In the genomic region with DNA sequence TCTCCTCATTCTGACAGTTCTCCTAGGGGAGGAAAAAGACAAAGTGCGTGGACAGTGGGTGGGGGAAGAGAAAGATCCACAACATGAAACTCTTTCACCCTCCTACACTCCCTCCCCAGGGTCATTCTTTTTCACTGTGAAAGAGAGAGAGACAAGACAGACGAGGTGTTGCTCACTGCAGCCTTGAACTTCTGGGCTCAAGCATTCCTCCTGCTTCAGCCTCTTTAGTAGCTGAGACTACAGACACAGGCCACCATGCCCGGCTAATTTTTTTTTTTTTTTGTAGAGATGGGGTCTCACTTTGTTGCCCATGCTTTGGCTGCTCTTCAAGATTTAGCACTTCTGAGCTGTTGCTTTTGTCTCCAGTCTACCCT, we compare ENCODE assay signal across 32 cellular contexts. TPM values are rescaled to one million over a fixed set of nuclear protein-coding genes. Genes with fewer than 3 reads are reported as not detected.
DNase-seq lines count a peak whose midpoint lies in the region; FAIRE-seq and TF ChIP-seq lines count a peak whose summit lies in the region.
"Had no signal": no experiment of that assay in that cellular context is flagged by ENCODE, and none has a peak within 500 bp of the region (broad histone marks: within the 10 kb centered on the region; RNA-seq: fewer than 3 reads in every experiment).

No MANE protein-coding gene starts in this region.

- TF ChIP-seq CTCF in Calu3 (IDR thresholded peaks at IDR 0.05; ENCODE audit: unreplicated experiment), result no peak
- TF ChIP-seq CTCF in colonic mucosa (IDR thresholded peaks at IDR 0.05), result no peak
- TF ChIP-seq CTCF in progenitor cell of endocrine pancreas (IDR thresholded peaks at IDR 0.05; ENCODE audit: unreplicated experiment), result no peak
- no peak for TF ChIP-seq CTCF in mammary epithelial cell (conservative IDR thresholded peaks at IDR 0.05 in 1 of 2, IDR thresholded peaks at IDR 0.05 in 1 of 2; ENCODE audit: extremely low read depth in 1 of 2, insufficient read depth in 1 of 2, low read depth in 1 of 2, low read length in 2 of 2)

- H3K9ac ChIP-seq in colonic mucosa (ENCODE audit: low read depth in 2 of 2, low read length in 2 of 2) (peak overlapping the region in 1 of 2 donors; percentile 71), mammary epithelial cell (ENCODE audit: insufficient read depth, low read length) (no peak overlapping the region)
- H3K9ac ChIP-seq: GM23248 had no signal

- H3K27ac Mint-ChIP-seq in activated CD4-positive, alpha-beta T cell treated with anti-CD3 and anti-CD28 coated beads, Interleukin-2, amount 10 ng/mL, durations not matched to agents 24 days and 14 days, result peak overlapping the region; percentile 80
- peak overlapping the region; percentile 92 for H3K27ac Mint-ChIP-seq in Calu3 (ENCODE audit: unreplicated experiment)
- peak overlapping the region; percentile 42 for H3K27ac Mint-ChIP-seq in progenitor cell of endocrine pancreas
- H3K27ac Mint-ChIP-seq: activated naive CD8-positive, alpha-beta T cell treated with anti-CD3 and anti-CD28 coated beads for 36 hours had no signal

- no peaks in the 10 kb centered on the region for H4K20me1 ChIP-seq in mammary epithelial cell (ENCODE audit: insufficient read depth, low read length)

- no peak for FAIRE-seq in GM12892 (lab: Jason Lieb, UNC)
- FAIRE-seq: kidney, RCC 7860 had no signal

- H3K36me3 Mint-ChIP-seq in activated CD4-positive, alpha-beta T cell treated with anti-CD3 and anti-CD28 coated beads, Interleukin-2, amount 10 ng/mL, durations not matched to agents 24 days and 14 days (ENCODE audit: low read depth), result peaks cover 55% of the 10 kb centered on the region
- H3K36me3 Mint-ChIP-seq in Calu3 (ENCODE audit: insufficient read depth, unreplicated experiment), result peaks cover 69% of the 10 kb centered on the region
- H3K36me3 Mint-ChIP-seq in progenitor cell of endocrine pancreas (ENCODE audit: insufficient read depth), result peaks cover 16% of the 10 kb centered on the region

- H3K4me2 ChIP-seq in mammary epithelial cell (ENCODE audit: insufficient read depth, low read depth, low read length), result no peak overlapping the region
- H3K4me2 ChIP-seq: smooth muscle cell had no signal

- dilution Hi-C loops in mammary epithelial cell (cut with HindIII; ENCODE audit: low sequenced_read_pairs), result no loop called here

- no peaks in the 10 kb centered on the region for H3K79me2 ChIP-seq in mammary epithelial cell (ENCODE audit: insufficient read depth, low read length)

- WGBS in mammary epithelial cell (ENCODE audit: low coverage, missing lambda C conversion rate), result 73% methylated on average over 2 of the region's 3 CpGs

- H3K9me3 ChIP-seq in colonic mucosa (no peaks in the 10 kb centered on the region), mammary epithelial cell (replicated peaks; ENCODE audit: insufficient read depth, low read length) (no peaks in the 10 kb centered on the region)
- H3K9me3 ChIP-seq: ascending aorta, heart left ventricle, ovary, testis had no signal

- intact Hi-C loops in activated CD4-positive, alpha-beta T cell treated with anti-CD3 and anti-CD28 coated beads, Interleukin-2, amount 10 ng/mL, durations not matched to agents 24 days and 14 days (cut with micrococcal nuclease), result no loop called here
- intact Hi-C loops in Calu3 (cut with micrococcal nuclease; ENCODE audit: unreplicated experiment), result no loop called here
- intact Hi-C loops in colonic mucosa (cut with DNase I), result no loop called here
- intact Hi-C loops in mammary epithelial cell (cut with micrococcal nuclease), result no loop called here

- no peak for TF ChIP-seq POLR2A in GM12892 (IDR thresholded peaks at IDR 0.05; ENCODE audit: low read depth, low read length)

- CTCF ChIA-PET in Calu3 (lab: Charles Lee) (no interaction called here), mammary epithelial cell (lab: Charles Lee; ENCODE audit: low non-redundant PET) (interaction anchor here (0.6 kb wide), 1 partner anchor 851 kb away, joined by 8 read pairs; no protein-coding TSS in a partner anchor)

- DNase-seq in activated CD4-positive, alpha-beta T cell treated with anti-CD3 and anti-CD28 coated beads, Interleukin-2, amount 10 ng/mL, durations not matched to agents 24 days and 14 days, result no peak
- DNase-seq in activated CD4-positive, alpha-beta T cell treated with anti-CD3 and anti-CD28 coated beads, Interleukin-2, amount 50 U/mL, for 48 hours, result no peak
- no peak for DNase-seq in Calu3
- no peak for DNase-seq in colonic mucosa
- DNase-seq in progenitor cell of endocrine pancreas (ENCODE audit: low spot score, unreplicated experiment), result no peak
- no peak for DNase-seq in mammary epithelial cell
- DNase-seq in GM12892 (ENCODE audit: insufficient read length), result no peak
- DNase-seq in middle frontal gyrus (ENCODE audit: extremely low spot score, low spot score), result no peak
- DNase-seq: 8988T; activated CD4-positive, alpha-beta memory T cell treated with anti-CD3 and anti-CD28 coated beads for 36 hours; activated naive CD8-positive, alpha-beta T cell treated with anti-CD3 and anti-CD28 coated beads for 36 hours; foreskin fibroblast; GM23248; heart left ventricle; IMR-90; left ventricle myocardium superior; NCI-H2107; NCI-H748 treated with DMSO at 0.1 percent for 48 hours; ovary; SHP77 treated with DMSO at 0.1 percent for 48 hours; stimulated activated naive CD8-positive, alpha-beta T cell treated with anti-CD3 and anti-CD28 coated beads, Interleukin-15, Interleukin-2, amounts not matched to agents 100 U/mL and 50 U/mL, for 24 hours; testis had no signal

- H2AFZ ChIP-seq in mammary epithelial cell (ENCODE audit: low read depth, low read length), result no peak overlapping the region
- H2AFZ ChIP-seq: GM23248 had no signal

- H3K36me3 ChIP-seq in colonic mucosa (no peaks in the 10 kb centered on the region), mammary epithelial cell (ENCODE audit: insufficient read depth, low read length) (peaks cover 4% of the 10 kb centered on the region)
- H3K36me3 ChIP-seq: cardiac muscle cell, ovary had no signal

- H3K4me1 ChIP-seq in colonic mucosa (peaks cover 8% of the 10 kb centered on the region), mammary epithelial cell (ENCODE audit: insufficient read depth, low read length) (peaks cover 14% of the 10 kb centered on the region)

- H3K4me3 Mint-ChIP-seq in activated CD4-positive, alpha-beta T cell treated with anti-CD3 and anti-CD28 coated beads, Interleukin-2, amount 10 ng/mL, durations not matched to agents 24 days and 14 days, result no peak overlapping the region
- peak overlapping the region; percentile 76 for H3K4me3 Mint-ChIP-seq in Calu3 (ENCODE audit: low read depth, unreplicated experiment)
- no peak overlapping the region for H3K4me3 Mint-ChIP-seq in progenitor cell of endocrine pancreas (ENCODE audit: low read depth)
- H3K4me3 Mint-ChIP-seq: activated CD4-positive, alpha-beta memory T cell treated with anti-CD3 and anti-CD28 coated beads for 36 hours; activated naive CD8-positive, alpha-beta T cell treated with anti-CD3 and anti-CD28 coated beads for 36 hours; endodermal cell; nephron had no signal

- H3K27me3 ChIP-seq in colonic mucosa (no peaks in the 10 kb centered on the region), mammary epithelial cell (ENCODE audit: insufficient read depth, low read length) (no peaks in the 10 kb centered on the region)
- H3K27me3 ChIP-seq: ascending aorta, cardiac muscle cell, heart left ventricle, ovary, testis had no signal

- H3K27ac ChIP-seq in colonic mucosa (peak overlapping the region; percentile 80), mammary epithelial cell (ENCODE audit: insufficient read depth, low read depth, low read length) (no peak overlapping the region)
- H3K27ac ChIP-seq: ascending aorta, C4-2B, cardiac muscle cell, coronary artery, GM23248, heart left ventricle, ovary, testis had no signal

- peaks cover 53% of the 10 kb centered on the region for H3K4me1 Mint-ChIP-seq in activated CD4-positive, alpha-beta T cell treated with anti-CD3 and anti-CD28 coated beads, Interleukin-2, amount 10 ng/mL, durations not matched to agents 24 days and 14 days
- H3K4me1 Mint-ChIP-seq in Calu3 (ENCODE audit: low read depth, unreplicated experiment) (peaks cover 74% of the 10 kb centered on the region), progenitor cell of endocrine pancreas (ENCODE audit: low read depth) (peaks cover 41% of the 10 kb centered on the region)

- H3K4me3 ChIP-seq in colonic mucosa, result peak overlapping the region; percentile 36
- H3K4me3 ChIP-seq in mammary epithelial cell (replicated peaks in 1 of 3; ENCODE audit: insufficient read depth in 1 of 3, low read depth in 2 of 3, low read length in 3 of 3), result no peak overlapping the region
- H3K4me3 ChIP-seq: ascending aorta, cardiac muscle cell, coronary artery, GM23248, heart left ventricle, ovary, smooth muscle cell, testis had no signal

- in situ Hi-C loops in mammary epithelial cell (cut with MboI; ENCODE audit: low sequenced_read_pairs in 2 of 2), result no loop called here

- no peaks in the 10 kb centered on the region for H3K9me3 Mint-ChIP-seq in activated CD4-positive, alpha-beta T cell treated with anti-CD3 and anti-CD28 coated beads, Interleukin-2, amount 10 ng/mL, durations not matched to agents 24 days and 14 days
- no peaks in the 10 kb centered on the region for H3K9me3 Mint-ChIP-seq in Calu3 (ENCODE audit: low read depth, unreplicated experiment)
- no peaks in the 10 kb centered on the region for H3K9me3 Mint-ChIP-seq in progenitor cell of endocrine pancreas (ENCODE audit: low read depth)
- H3K9me3 Mint-ChIP-seq: activated CD4-positive, alpha-beta memory T cell treated with anti-CD3 and anti-CD28 coated beads for 36 hours; activated naive CD8-positive, alpha-beta T cell treated with anti-CD3 and anti-CD28 coated beads for 36 hours; endodermal cell; nephron had no signal

- no peaks in the 10 kb centered on the region for H3K27me3 Mint-ChIP-seq in activated CD4-positive, alpha-beta T cell treated with anti-CD3 and anti-CD28 coated beads, Interleukin-2, amount 10 ng/mL, durations not matched to agents 24 days and 14 days
- H3K27me3 Mint-ChIP-seq in Calu3 (ENCODE audit: unreplicated experiment), result no peaks in the 10 kb centered on the region
- peaks cover 3% of the 10 kb centered on the region for H3K27me3 Mint-ChIP-seq in progenitor cell of endocrine pancreas
- H3K27me3 Mint-ChIP-seq: activated CD4-positive, alpha-beta memory T cell treated with anti-CD3 and anti-CD28 coated beads for 36 hours; activated naive CD8-positive, alpha-beta T cell treated with anti-CD3 and anti-CD28 coated beads for 36 hours had no signal

- no TSS peak for BruUV-seq in Calu3 (replicated peaks; lab: Mats Ljungman, UMichigan)
- BruUV-seq in mammary epithelial cell (replicated peaks; lab: Mats Ljungman, UMichigan), result no TSS peak

RNA-seq across cellular contexts. Expression of a gene that starts 2.7 kb away (rescaled TPM):
- total RNA-seq in activated CD4-positive, alpha-beta T cell treated with anti-CD3 and anti-CD28 coated beads, Interleukin-2, amount 10 ng/mL, durations not matched to agents 24 days and 14 days, result not detected in 2 replicates
- total RNA-seq in Calu3 (2022), result 188 and 260 TPM in 2 replicates
- 100 to 1,000 TPM; 489 to 682 TPM for total RNA-seq in colonic mucosa
- total RNA-seq in progenitor cell of endocrine pancreas, result 11.0 and 13.9 TPM in 2 replicates
- 10 to 100 TPM; 10.3 to 22.0 TPM for total RNA-seq in mammary epithelial cell
- polyA plus RNA-seq in mammary epithelial cell, result 19.8 TPM
- 4.7 TPM for polyA minus RNA-seq in mammary epithelial cell
- polyA plus RNA-seq in GM12892 (2012; ENCODE audit: missing spikeins), result 0.53 TPM
- total RNA-seq: activated CD4-positive, alpha-beta memory T cell treated with anti-CD3 and anti-CD28 coated beads for 36 hours; activated naive CD8-positive, alpha-beta T cell treated with anti-CD3 and anti-CD28 coated beads for 36 hours; ascending aorta; cardiac muscle cell; Daoy; GM23248; heart left ventricle; IMR-90; left ventricle myocardium superior had no signal
- polyA plus RNA-seq: cardiac muscle cell, GM23248, IMR-90, ovary had no signal

RNA-seq across cellular contexts. Expression of a gene that starts 25.5 kb away (rescaled TPM):
- 53.5 and 54.9 TPM in 2 replicates for total RNA-seq in activated CD4-positive, alpha-beta T cell treated with anti-CD3 and anti-CD28 coated beads, Interleukin-2, amount 10 ng/mL, durations not matched to agents 24 days and 14 days
- 48.5 and 48.8 TPM in 2 replicates for total RNA-seq in Calu3 (2022)
- total RNA-seq in colonic mucosa, result 10 to 100 TPM; 46.5 to 57.7 TPM
- 37.2 and 43.6 TPM in 2 replicates for total RNA-seq in progenitor cell of endocrine pancreas
- total RNA-seq in mammary epithelial cell, result 10 to 100 TPM; 49.9 to 55.7 TPM
- 38.7 TPM for polyA plus RNA-seq in mammary epithelial cell
- polyA minus RNA-seq in mammary epithelial cell, result 1.7 TPM
- 53.2 TPM for polyA plus RNA-seq in GM12892 (2012; ENCODE audit: missing spikeins)

RNA-seq across cellular contexts. Expression of a gene that starts 32.3 kb away (rescaled TPM):
- 6.2 and 6.9 TPM in 2 replicates for total RNA-seq in activated CD4-positive, alpha-beta T cell treated with anti-CD3 and anti-CD28 coated beads, Interleukin-2, amount 10 ng/mL, durations not matched to agents 24 days and 14 days
- total RNA-seq in Calu3 (2022), result 20.7 and 22.8 TPM in 2 replicates
- total RNA-seq in colonic mucosa, result 10 to 100 TPM; 33.3 to 43.8 TPM
- total RNA-seq in progenitor cell of endocrine pancreas, result 27.6 and 28.6 TPM in 2 replicates
- total RNA-seq in mammary epithelial cell, result 1 to 10 TPM; 5.8 to 6.2 TPM
- 3.4 TPM for polyA plus RNA-seq in mammary epithelial cell
- 2.1 TPM for polyA minus RNA-seq in mammary epithelial cell
- 5.5 TPM for polyA plus RNA-seq in GM12892 (2012; ENCODE audit: missing spikeins)

RNA-seq across cellular contexts. Expression of a gene that starts 46.9 kb away (rescaled TPM):
- 18.9 and 19.1 TPM in 2 replicates for total RNA-seq in activated CD4-positive, alpha-beta T cell treated with anti-CD3 and anti-CD28 coated beads, Interleukin-2, amount 10 ng/mL, durations not matched to agents 24 days and 14 days
- total RNA-seq in Calu3 (2022) (15.0 and 17.6 TPM in 2 replicates), colonic mucosa (10 to 100 TPM; 12.1 to 20.7 TPM), progenitor cell of endocrine pancreas (20.2 and 22.4 TPM in 2 replicates), mammary epithelial cell (10 to 100 TPM; 11.7 to 12.5 TPM)
- 17.0 TPM for polyA plus RNA-seq in mammary epithelial cell
- 56.4 TPM for polyA minus RNA-seq in mammary epithelial cell
- 11.0 TPM for polyA plus RNA-seq in GM12892 (2012; ENCODE audit: missing spikeins)

Comparison
In these comparisons a context has a peak if more than half of its experiments do, and no peak if none do; other contexts are left out.
1. H3K27ac Mint-ChIP-seq: peak in every context shown above with its lines; median percentile 92 in Calu3; 80 in activated CD4-positive, alpha-beta T cell treated with anti-CD3 and anti-CD28 coated beads, Interleukin-2, amount 10 ng/mL, durations not matched to agents 24 days and 14 days; 42 in progenitor cell of endocrine pancreas.
2. RNA of a gene that starts 2.7 kb away (total RNA-seq): 489 to 682 TPM in colonic mucosa, 188 to 260 TPM in Calu3, 10.3 to 22.0 TPM in mammary epithelial cell and 11.0 to 13.9 TPM in progenitor cell of endocrine pancreas; not detected in activated CD4-positive, alpha-beta T cell treated with anti-CD3 and anti-CD28 coated beads, Interleukin-2, amount 10 ng/mL, durations not matched to agents 24 days and 14 days; every median in the first group is over 10 times any median in the second.